ENCODE assay signal across 8 cellular contexts in the genomic region with DNA sequence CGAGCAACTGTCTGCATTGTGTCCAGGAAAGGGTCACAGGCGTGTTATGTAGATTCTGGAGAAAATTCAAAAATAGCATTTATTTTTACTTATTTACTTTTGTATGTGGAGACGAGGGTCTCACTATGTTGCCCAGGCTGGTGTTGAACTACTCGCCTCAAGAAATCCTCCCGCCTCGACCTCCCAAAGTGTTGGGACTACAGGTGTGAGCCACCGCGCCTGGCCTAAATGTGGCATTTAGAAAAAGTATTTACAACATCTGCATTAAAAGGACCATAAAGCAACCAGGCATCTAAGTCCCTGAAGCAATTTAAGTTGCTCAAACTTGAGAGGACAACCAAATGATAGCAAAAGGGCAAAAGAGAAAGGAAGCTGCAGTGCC. TPM values are rescaled to one million over a fixed set of nuclear protein-coding genes. Genes with fewer than 3 reads are reported as not detected.
DNase-seq lines count a peak whose midpoint lies in the region; ATAC-seq and TF ChIP-seq lines count a peak whose summit lies in the region.

No MANE protein-coding gene starts in this region.

- no peak for ATAC-seq in sciatic nerve

- TF ChIP-seq CTCF in 22Rv1 (IDR thresholded peaks at IDR 0.05): no peak

- H3K4me1 ChIP-seq in HUES6 (ENCODE audit: control insufficient read depth, insufficient read depth, low read length) (peaks cover 16% of the 10 kb centered on the region), mucosa of stomach (ENCODE audit: control insufficient read depth, insufficient read depth, low read length) (peaks cover 26% of the 10 kb centered on the region)

- no peaks in the 10 kb centered on the region for H3K9me3 ChIP-seq in HUES6 (ENCODE audit: control insufficient read depth, insufficient read depth, low read depth, low read length)
- no peaks in the 10 kb centered on the region for H3K9me3 ChIP-seq in mucosa of stomach (ENCODE audit: control insufficient read depth, low read length)

- no peaks in the 10 kb centered on the region for H3K27me3 ChIP-seq in HUES6 (ENCODE audit: control insufficient read depth, insufficient read depth, low read length)
- no peaks in the 10 kb centered on the region for H3K27me3 ChIP-seq in mucosa of stomach (ENCODE audit: control insufficient read depth, insufficient read depth, low read length)

- H3K27ac ChIP-seq in 22Rv1: peak overlapping the region; percentile 99
- H3K27ac ChIP-seq in HUES6 (ENCODE audit: low read depth, low read length): peak overlapping the region; percentile 99
- H3K27ac ChIP-seq in caudate nucleus (ENCODE audit: low read depth, low read length): peak overlapping the region; percentile 96

- H3K4me3 ChIP-seq in HUES6 (ENCODE audit: low read depth, low read length) (peak overlapping the region; percentile 88), mucosa of stomach (ENCODE audit: low read length) (peak overlapping the region; percentile 98)

- DNase-seq in caudate nucleus (lab: John Stamatoyannopoulos, UW): no peak
- DNase-seq in sciatic nerve (ENCODE audit: low spot score): no peak
- no peak for DNase-seq in cerebellum (ENCODE audit: low spot score)
- DNase-seq in amygdala (lab: John Stamatoyannopoulos, UW): no peak
- DNase-seq in UCSD-AML1 (lab: John Stamatoyannopoulos, UW; ENCODE audit: unreplicated experiment): no peak

- H3K36me3 ChIP-seq in HUES6 (ENCODE audit: control insufficient read depth, insufficient read depth, low read length): peaks cover 40% of the 10 kb centered on the region
- H3K36me3 ChIP-seq in mucosa of stomach (ENCODE audit: control insufficient read depth, insufficient read depth, low read length): peaks cover 12% of the 10 kb centered on the region

- intact Hi-C loops in sciatic nerve (cut with DNase I): loop anchor here (10.0 kb wide), 1 partner anchor 283 kb away; a partner anchor contains a TSS

- H3K9ac ChIP-seq in HUES6 (ENCODE audit: low read length) (peak overlapping the region; percentile 98), mucosa of stomach (ENCODE audit: low read length) (peak overlapping the region; percentile 99)

RNA-seq across cellular contexts. Expression of a gene that starts 0.6 kb away (rescaled TPM):
- total RNA-seq in sciatic nerve: 21.1 TPM
- 4.9 TPM for total RNA-seq in cerebellum

RNA-seq across cellular contexts. Expression of a gene that starts 0.8 kb away (rescaled TPM):
- 710 TPM for total RNA-seq in sciatic nerve
- total RNA-seq in cerebellum: 430 TPM
